Comparison of ENCODE assay signal across 1 cellular context in the genomic region with DNA sequence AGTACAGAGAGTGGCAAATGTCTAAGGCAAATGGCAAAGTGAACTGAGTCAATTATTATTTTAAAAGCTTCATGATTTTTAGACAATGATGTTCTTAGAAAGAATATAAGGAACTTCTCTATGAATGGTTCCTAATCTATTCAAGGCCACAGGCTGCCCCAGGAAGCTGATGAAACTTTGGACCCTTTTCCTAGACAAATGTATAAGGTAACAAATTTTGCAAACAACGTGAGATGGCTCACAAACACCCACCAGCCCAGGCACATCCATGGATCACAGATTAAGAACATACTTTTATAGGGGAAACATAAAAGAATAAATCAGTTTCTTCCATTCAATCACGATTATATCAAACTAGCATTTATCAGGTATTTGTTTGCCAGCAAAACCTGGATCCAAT.
TF ChIP-seq lines count a peak whose summit lies in the region.

No MANE protein-coding gene starts in this region.

TF ChIP-seq in HepG2, 621 proteins besides CTCF, POLR2A, EP300 and RAD21 (continued from another document and continues in another):
- TF ChIP-seq, protein P1, sequence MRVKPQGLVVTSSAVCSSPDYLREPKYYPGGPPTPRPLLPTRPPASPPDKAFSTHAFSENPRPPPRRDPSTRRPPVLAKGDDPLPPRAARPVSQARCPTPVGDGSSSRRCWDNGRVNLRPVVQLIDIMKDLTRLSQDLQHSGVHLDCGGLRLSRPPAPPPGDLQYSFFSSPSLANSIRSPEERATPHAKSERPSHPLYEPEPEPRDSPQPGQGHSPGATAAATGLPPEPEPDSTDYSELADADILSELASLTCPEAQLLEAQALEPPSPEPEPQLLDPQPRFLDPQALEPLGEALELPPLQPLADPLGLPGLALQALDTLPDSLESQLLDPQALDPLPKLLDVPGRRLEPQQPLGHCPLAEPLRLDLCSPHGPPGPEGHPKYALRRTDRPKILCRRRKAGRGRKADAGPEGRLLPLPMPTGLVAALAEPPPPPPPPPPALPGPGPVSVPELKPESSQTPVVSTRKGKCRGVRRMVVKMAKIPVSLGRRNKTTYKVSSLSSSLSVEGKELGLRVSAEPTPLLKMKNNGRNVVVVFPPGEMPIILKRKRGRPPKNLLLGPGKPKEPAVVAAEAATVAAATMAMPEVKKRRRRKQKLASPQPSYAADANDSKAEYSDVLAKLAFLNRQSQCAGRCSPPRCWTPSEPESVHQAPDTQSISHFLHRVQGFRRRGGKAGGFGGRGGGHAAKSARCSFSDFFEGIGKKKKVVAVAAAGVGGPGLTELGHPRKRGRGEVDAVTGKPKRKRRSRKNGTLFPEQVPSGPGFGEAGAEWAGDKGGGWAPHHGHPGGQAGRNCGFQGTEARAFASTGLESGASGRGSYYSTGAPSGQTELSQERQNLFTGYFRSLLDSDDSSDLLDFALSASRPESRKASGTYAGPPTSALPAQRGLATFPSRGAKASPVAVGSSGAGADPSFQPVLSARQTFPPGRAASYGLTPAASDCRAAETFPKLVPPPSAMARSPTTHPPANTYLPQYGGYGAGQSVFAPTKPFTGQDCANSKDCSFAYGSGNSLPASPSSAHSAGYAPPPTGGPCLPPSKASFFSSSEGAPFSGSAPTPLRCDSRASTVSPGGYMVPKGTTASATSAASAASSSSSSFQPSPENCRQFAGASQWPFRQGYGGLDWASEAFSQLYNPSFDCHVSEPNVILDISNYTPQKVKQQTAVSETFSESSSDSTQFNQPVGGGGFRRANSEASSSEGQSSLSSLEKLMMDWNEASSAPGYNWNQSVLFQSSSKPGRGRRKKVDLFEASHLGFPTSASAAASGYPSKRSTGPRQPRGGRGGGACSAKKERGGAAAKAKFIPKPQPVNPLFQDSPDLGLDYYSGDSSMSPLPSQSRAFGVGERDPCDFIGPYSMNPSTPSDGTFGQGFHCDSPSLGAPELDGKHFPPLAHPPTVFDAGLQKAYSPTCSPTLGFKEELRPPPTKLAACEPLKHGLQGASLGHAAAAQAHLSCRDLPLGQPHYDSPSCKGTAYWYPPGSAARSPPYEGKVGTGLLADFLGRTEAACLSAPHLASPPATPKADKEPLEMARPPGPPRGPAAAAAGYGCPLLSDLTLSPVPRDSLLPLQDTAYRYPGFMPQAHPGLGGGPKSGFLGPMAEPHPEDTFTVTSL (CRISPR knock-in tag; IDR thresholded peaks at IDR 0.05; ENCODE audit: borderline replicate concordance), result peak; percentile 91; the same call in 1 of the 2 replicates
- no peak for TF ChIP-seq PHF20 (CRISPR knock-in tag; IDR thresholded peaks at IDR 0.05)
- no peak for TF ChIP-seq ZNF382 (CRISPR knock-in tag; IDR thresholded peaks at IDR 0.05; ENCODE audit: borderline replicate concordance)
- TF ChIP-seq, protein P2, sequence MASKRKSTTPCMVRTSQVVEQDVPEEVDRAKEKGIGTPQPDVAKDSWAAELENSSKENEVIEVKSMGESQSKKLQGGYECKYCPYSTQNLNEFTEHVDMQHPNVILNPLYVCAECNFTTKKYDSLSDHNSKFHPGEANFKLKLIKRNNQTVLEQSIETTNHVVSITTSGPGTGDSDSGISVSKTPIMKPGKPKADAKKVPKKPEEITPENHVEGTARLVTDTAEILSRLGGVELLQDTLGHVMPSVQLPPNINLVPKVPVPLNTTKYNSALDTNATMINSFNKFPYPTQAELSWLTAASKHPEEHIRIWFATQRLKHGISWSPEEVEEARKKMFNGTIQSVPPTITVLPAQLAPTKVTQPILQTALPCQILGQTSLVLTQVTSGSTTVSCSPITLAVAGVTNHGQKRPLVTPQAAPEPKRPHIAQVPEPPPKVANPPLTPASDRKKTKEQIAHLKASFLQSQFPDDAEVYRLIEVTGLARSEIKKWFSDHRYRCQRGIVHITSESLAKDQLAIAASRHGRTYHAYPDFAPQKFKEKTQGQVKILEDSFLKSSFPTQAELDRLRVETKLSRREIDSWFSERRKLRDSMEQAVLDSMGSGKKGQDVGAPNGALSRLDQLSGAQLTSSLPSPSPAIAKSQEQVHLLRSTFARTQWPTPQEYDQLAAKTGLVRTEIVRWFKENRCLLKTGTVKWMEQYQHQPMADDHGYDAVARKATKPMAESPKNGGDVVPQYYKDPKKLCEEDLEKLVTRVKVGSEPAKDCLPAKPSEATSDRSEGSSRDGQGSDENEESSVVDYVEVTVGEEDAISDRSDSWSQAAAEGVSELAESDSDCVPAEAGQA (IDR thresholded peaks at IDR 0.05; ENCODE audit: low read depth), result no peak
- TF ChIP-seq, protein P2 (CRISPR knock-in tag; IDR thresholded peaks at IDR 0.05; ENCODE audit: borderline replicate concordance), result no peak
- TF ChIP-seq MAF1 (CRISPR knock-in tag; IDR thresholded peaks at IDR 0.05; ENCODE audit: borderline replicate concordance), result no peak
- TF ChIP-seq ETV5 (CRISPR knock-in tag; IDR thresholded peaks at IDR 0.05; ENCODE audit: borderline replicate concordance), result peak; percentile 73; the same call in 1 of the 2 replicates
- TF ChIP-seq, protein P3, sequence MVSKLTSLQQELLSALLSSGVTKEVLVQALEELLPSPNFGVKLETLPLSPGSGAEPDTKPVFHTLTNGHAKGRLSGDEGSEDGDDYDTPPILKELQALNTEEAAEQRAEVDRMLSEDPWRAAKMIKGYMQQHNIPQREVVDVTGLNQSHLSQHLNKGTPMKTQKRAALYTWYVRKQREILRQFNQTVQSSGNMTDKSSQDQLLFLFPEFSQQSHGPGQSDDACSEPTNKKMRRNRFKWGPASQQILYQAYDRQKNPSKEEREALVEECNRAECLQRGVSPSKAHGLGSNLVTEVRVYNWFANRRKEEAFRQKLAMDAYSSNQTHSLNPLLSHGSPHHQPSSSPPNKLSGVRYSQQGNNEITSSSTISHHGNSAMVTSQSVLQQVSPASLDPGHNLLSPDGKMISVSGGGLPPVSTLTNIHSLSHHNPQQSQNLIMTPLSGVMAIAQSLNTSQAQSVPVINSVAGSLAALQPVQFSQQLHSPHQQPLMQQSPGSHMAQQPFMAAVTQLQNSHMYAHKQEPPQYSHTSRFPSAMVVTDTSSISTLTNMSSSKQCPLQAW (CRISPR knock-in tag; IDR thresholded peaks at IDR 0.05), result 0 out of 2 replicates have a peak, but pooled peaks have one; percentile 40
- no peak for TF ChIP-seq RARG (CRISPR knock-in tag; IDR thresholded peaks at IDR 0.05; ENCODE audit: low read depth)
- TF ChIP-seq HDAC2 (CRISPR knock-in tag; IDR thresholded peaks at IDR 0.05), result peak; percentile 66
- TF ChIP-seq, protein P4, sequence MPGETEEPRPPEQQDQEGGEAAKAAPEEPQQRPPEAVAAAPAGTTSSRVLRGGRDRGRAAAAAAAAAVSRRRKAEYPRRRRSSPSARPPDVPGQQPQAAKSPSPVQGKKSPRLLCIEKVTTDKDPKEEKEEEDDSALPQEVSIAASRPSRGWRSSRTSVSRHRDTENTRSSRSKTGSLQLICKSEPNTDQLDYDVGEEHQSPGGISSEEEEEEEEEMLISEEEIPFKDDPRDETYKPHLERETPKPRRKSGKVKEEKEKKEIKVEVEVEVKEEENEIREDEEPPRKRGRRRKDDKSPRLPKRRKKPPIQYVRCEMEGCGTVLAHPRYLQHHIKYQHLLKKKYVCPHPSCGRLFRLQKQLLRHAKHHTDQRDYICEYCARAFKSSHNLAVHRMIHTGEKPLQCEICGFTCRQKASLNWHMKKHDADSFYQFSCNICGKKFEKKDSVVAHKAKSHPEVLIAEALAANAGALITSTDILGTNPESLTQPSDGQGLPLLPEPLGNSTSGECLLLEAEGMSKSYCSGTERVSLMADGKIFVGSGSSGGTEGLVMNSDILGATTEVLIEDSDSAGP (CRISPR knock-in tag; IDR thresholded peaks at IDR 0.05; ENCODE audit: borderline replicate concordance), result no peak
- no peak for TF ChIP-seq ZNF629 (CRISPR knock-in tag; conservative IDR thresholded peaks at IDR 0.05)
- TF ChIP-seq, protein P5, sequence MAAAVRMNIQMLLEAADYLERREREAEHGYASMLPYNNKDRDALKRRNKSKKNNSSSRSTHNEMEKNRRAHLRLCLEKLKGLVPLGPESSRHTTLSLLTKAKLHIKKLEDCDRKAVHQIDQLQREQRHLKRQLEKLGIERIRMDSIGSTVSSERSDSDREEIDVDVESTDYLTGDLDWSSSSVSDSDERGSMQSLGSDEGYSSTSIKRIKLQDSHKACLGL (CRISPR knock-in tag; IDR thresholded peaks at IDR 0.05), result no peak
- TF ChIP-seq, protein P6, sequence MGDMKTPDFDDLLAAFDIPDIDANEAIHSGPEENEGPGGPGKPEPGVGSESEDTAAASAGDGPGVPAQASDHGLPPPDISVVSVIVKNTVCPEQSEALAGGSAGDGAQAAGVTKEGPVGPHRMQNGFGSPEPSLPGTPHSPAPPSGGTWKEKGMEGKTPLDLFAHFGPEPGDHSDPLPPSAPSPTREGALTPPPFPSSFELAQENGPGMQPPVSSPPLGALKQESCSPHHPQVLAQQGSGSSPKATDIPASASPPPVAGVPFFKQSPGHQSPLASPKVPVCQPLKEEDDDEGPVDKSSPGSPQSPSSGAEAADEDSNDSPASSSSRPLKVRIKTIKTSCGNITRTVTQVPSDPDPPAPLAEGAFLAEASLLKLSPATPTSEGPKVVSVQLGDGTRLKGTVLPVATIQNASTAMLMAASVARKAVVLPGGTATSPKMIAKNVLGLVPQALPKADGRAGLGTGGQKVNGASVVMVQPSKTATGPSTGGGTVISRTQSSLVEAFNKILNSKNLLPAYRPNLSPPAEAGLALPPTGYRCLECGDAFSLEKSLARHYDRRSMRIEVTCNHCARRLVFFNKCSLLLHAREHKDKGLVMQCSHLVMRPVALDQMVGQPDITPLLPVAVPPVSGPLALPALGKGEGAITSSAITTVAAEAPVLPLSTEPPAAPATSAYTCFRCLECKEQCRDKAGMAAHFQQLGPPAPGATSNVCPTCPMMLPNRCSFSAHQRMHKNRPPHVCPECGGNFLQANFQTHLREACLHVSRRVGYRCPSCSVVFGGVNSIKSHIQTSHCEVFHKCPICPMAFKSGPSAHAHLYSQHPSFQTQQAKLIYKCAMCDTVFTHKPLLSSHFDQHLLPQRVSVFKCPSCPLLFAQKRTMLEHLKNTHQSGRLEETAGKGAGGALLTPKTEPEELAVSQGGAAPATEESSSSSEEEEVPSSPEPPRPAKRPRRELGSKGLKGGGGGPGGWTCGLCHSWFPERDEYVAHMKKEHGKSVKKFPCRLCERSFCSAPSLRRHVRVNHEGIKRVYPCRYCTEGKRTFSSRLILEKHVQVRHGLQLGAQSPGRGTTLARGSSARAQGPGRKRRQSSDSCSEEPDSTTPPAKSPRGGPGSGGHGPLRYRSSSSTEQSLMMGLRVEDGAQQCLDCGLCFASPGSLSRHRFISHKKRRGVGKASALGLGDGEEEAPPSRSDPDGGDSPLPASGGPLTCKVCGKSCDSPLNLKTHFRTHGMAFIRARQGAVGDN (CRISPR knock-in tag; IDR thresholded peaks at IDR 0.05), result no peak
- 0 out of 2 replicates have a peak, but pooled peaks have one; percentile 56 for TF ChIP-seq ZNF12 (CRISPR knock-in tag; IDR thresholded peaks at IDR 0.05)
- TF ChIP-seq FOXO1 (CRISPR knock-in tag; IDR thresholded peaks at IDR 0.05), result peak; percentile 39; the same call in 1 of the 2 replicates
- TF ChIP-seq, protein P7, sequence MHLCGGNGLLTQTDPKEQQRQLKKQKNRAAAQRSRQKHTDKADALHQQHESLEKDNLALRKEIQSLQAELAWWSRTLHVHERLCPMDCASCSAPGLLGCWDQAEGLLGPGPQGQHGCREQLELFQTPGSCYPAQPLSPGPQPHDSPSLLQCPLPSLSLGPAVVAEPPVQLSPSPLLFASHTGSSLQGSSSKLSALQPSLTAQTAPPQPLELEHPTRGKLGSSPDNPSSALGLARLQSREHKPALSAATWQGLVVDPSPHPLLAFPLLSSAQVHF (CRISPR knock-in tag; IDR thresholded peaks at IDR 0.05), result no peak
- no peak for TF ChIP-seq PCBP2 (optimal IDR thresholded peaks at IDR 0.05; ENCODE audit: low read depth, low read length, poor library complexity, severe bottlenecking)
- no peak; the same call in 1 of the 2 replicates for TF ChIP-seq ZNF598 (CRISPR knock-in tag; IDR thresholded peaks at IDR 0.05; ENCODE audit: borderline replicate concordance)
- no peak for TF ChIP-seq BORCS8-MEF2B (CRISPR knock-in tag; IDR thresholded peaks at IDR 0.05)
- no peak for TF ChIP-seq MEIS2 (CRISPR knock-in tag; IDR thresholded peaks at IDR 0.05)
- no peak for TF ChIP-seq STAG1 (CRISPR knock-in tag; IDR thresholded peaks at IDR 0.05)
- peak; percentile 89 for TF ChIP-seq MED1 (CRISPR knock-in tag; IDR thresholded peaks at IDR 0.05)
- TF ChIP-seq, protein P8, sequence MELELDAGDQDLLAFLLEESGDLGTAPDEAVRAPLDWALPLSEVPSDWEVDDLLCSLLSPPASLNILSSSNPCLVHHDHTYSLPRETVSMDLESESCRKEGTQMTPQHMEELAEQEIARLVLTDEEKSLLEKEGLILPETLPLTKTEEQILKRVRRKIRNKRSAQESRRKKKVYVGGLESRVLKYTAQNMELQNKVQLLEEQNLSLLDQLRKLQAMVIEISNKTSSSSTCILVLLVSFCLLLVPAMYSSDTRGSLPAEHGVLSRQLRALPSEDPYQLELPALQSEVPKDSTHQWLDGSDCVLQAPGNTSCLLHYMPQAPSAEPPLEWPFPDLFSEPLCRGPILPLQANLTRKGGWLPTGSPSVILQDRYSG (CRISPR knock-in tag; IDR thresholded peaks at IDR 0.05), result no peak
- TF ChIP-seq TAF1 (CRISPR knock-in tag; IDR thresholded peaks at IDR 0.05), result no peak
- TF ChIP-seq SMAD1 (CRISPR knock-in tag; IDR thresholded peaks at IDR 0.05; ENCODE audit: borderline replicate concordance, low read depth), result no peak
- TF ChIP-seq, protein P9, sequence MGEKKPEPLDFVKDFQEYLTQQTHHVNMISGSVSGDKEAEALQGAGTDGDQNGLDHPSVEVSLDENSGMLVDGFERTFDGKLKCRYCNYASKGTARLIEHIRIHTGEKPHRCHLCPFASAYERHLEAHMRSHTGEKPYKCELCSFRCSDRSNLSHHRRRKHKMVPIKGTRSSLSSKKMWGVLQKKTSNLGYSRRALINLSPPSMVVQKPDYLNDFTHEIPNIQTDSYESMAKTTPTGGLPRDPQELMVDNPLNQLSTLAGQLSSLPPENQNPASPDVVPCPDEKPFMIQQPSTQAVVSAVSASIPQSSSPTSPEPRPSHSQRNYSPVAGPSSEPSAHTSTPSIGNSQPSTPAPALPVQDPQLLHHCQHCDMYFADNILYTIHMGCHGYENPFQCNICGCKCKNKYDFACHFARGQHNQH (CRISPR knock-in tag; IDR thresholded peaks at IDR 0.05), result no peak
- TF ChIP-seq POLR2G (IDR thresholded peaks at IDR 0.05; ENCODE audit: low read depth, low read length), result no peak
- no peak for TF ChIP-seq SIN3A (IDR thresholded peaks at IDR 0.05; ENCODE audit: borderline replicate concordance, low read depth, low read length)
